1 cellular context compared by ENCODE assay signal in the genomic region with DNA sequence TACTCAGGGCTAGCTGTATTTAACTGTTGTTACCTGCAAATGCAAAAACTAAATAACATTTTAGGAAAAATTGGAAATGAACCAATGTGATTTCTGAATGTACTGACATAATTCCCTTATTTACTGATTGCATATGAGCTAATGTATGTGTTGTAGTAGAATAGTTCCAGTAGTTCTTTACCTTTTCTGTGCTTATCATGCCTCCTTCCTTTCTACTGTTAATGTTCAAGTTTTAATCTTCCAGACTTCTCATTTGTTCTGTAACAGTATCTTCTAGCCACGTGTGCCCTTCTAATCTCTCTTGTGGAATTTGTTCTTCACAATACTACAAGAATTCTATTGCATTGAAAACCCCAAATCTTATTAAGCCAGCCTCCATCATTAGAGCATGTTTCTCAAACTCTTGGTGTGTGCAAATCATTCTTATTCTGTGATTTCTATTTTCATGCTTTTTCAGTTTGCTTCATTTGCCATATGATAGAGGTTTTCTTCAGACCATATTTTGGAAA.
TF ChIP-seq lines count a peak whose summit lies in the region.

No MANE protein-coding gene starts in this region.

TF ChIP-seq in HEK293, 187 proteins besides CTCF, POLR2A, EP300 and RAD21 (continued from another document):
- TF ChIP-seq, protein P1, sequence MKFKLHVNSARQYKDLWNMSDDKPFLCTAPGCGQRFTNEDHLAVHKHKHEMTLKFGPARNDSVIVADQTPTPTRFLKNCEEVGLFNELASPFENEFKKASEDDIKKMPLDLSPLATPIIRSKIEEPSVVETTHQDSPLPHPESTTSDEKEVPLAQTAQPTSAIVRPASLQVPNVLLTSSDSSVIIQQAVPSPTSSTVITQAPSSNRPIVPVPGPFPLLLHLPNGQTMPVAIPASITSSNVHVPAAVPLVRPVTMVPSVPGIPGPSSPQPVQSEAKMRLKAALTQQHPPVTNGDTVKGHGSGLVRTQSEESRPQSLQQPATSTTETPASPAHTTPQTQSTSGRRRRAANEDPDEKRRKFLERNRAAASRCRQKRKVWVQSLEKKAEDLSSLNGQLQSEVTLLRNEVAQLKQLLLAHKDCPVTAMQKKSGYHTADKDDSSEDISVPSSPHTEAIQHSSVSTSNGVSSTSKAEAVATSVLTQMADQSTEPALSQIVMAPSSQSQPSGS (tag by site-specific recombination; IDR thresholded peaks at IDR 0.05; ENCODE audit: low read depth), result peak; percentile 31; the same call in 1 of the 2 replicates
- TF ChIP-seq ZNF140 (tag by site-specific recombination; IDR thresholded peaks at IDR 0.05) (no peak), ZNF600 (tag by site-specific recombination; IDR thresholded peaks at IDR 0.05) (peak; percentile 67), ZNF362 (tag by site-specific recombination; IDR thresholded peaks at IDR 0.05) (no peak), ZNF37A (tag by site-specific recombination; IDR thresholded peaks at IDR 0.05) (no peak), ZFP37 (tag by site-specific recombination; IDR thresholded peaks at IDR 0.05) (0 out of 2 replicates have a peak, but pooled peaks have one; percentile 40), ZFP3 (tag by site-specific recombination; IDR thresholded peaks at IDR 0.05; ENCODE audit: low read depth) (no peak), PRDM6 (tag by site-specific recombination; IDR thresholded peaks at IDR 0.05) (peak; percentile 73)
TF ChIP-seq in HEK293: peak in this region for 13.
